In the genomic region with DNA sequence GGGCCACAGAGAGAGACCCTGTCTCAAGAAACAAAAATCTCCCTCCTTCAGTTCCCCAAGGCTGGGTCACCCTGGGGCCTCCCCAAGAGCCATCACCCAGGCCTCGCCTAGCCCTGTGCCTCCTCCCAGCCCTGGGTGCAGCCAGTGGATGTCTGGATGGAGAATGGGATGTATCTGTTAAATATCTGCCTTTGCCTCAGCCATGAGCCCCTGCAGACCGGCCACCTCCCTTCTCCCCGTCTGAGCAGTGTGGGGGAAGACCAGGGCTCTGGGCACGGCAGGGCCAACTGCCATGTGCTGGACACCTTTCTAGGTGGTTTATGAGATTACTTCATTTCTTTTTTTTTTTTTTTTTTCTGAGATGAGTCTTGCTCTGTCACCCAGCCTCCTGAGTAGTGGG, we compare ENCODE assay signal across 20 cellular contexts. TPM values are rescaled to one million over a fixed set of nuclear protein-coding genes. Genes with fewer than 3 reads are reported as not detected.
DNase-seq lines count a peak whose midpoint lies in the region; ATAC-seq and TF ChIP-seq lines count a peak whose summit lies in the region.
"Had no signal": no experiment of that assay in that cellular context is flagged by ENCODE, and none has a peak within 500 bp of the region (broad histone marks: within the 10 kb centered on the region; RNA-seq: fewer than 3 reads in every experiment).

No MANE protein-coding gene starts in this region.

- peaks cover 41% of the 10 kb centered on the region for H3K4me1 ChIP-seq in CD8-positive, alpha-beta T cell (ENCODE audit: insufficient read depth, low read length)
- H3K4me1 ChIP-seq in naive thymus-derived CD4-positive, alpha-beta T cell (ENCODE audit: control insufficient read depth in 2 of 2, insufficient read depth in 2 of 2, low read length in 2 of 2): peaks cover 25 to 31% of the 10 kb centered on the region in 2 donors
- H3K4me1 ChIP-seq in ascending aorta (peaks cover 17 to 24% of the 10 kb centered on the region in 2 donors), transverse colon (peaks cover 8 to 23% (median 14%) of the 10 kb centered on the region in 4 donors)

- POLR2A ChIA-PET in activated CD4-positive, alpha-beta T cell treated with anti-CD3 and anti-CD28 coated beads for 36 hours (lab: Charles Lee): no interaction called here
- POLR2A ChIA-PET in CD8-positive, alpha-beta T cell (lab: Charles Lee): no interaction called here
- POLR2A ChIA-PET in activated CD8-positive, alpha-beta T cell treated with anti-CD3 and anti-CD28 coated beads for 36 hours (lab: Charles Lee): interaction anchor here (0.6 kb wide), 1 partner anchor 10 kb away, joined by 3 read pairs; no protein-coding TSS in a partner anchor
- POLR2A ChIA-PET in naive thymus-derived CD4-positive, alpha-beta T cell (lab: Charles Lee): interaction anchor here (1.2 to 3.9 kb wide), 4 partner anchors 8 to 19 kb away, joined by 3 to 25 read pairs (median 10); no protein-coding TSS in a partner anchor

- no peaks in the 10 kb centered on the region for H3K9me3 ChIP-seq in CD8-positive, alpha-beta T cell (ENCODE audit: low read length)
- H3K9me3 ChIP-seq in naive thymus-derived CD4-positive, alpha-beta T cell (ENCODE audit: control insufficient read depth in 2 of 3, low read length in 3 of 3): no peaks in the 10 kb centered on the region
- no peaks in the 10 kb centered on the region for H3K9me3 ChIP-seq in ascending aorta
- no peaks in the 10 kb centered on the region for H3K9me3 ChIP-seq in transverse colon
- H3K9me3 ChIP-seq: esophagus muscularis mucosa had no signal

- no peak for DNase-seq in activated CD4-positive, alpha-beta T cell treated with anti-CD3 and anti-CD28 coated beads for 36 hours
- no peak for DNase-seq in activated CD4-positive, alpha-beta T cell treated with anti-CD3 and anti-CD28 coated beads for 4 hours
- no peak for DNase-seq in CD8-positive, alpha-beta T cell
- DNase-seq in activated CD8-positive, alpha-beta T cell treated with anti-CD3 and anti-CD28 coated beads for 36 hours: no peak
- DNase-seq in naive thymus-derived CD4-positive, alpha-beta T cell: no peak
- DNase-seq in SKM-1 treated with dmso at 0.1 percent for 144 hours (lab: John Stamatoyannopoulos, UW; ENCODE audit: unreplicated experiment) (no peak), ascending aorta (ENCODE audit: low spot score in 2 of 2) (no peak), transverse colon (no peak)
- DNase-seq: EL, GOT3, KG1, midbrain, MV-4-11, NCI-H1930, NCI-H446 treated with DMSO at 0.1 percent for 48 hours, Right ventricle myocardium superior had no signal

- in situ Hi-C loops in transverse colon (cut with MboI; ENCODE audit: low pct_ligation_motif_present in 1 of 4, low pct_unique_long_range_greater_than_20kb in 1 of 4, low sequenced_read_pairs in 3 of 4): no loop called here

- H3K27ac Mint-ChIP-seq in activated CD4-positive, alpha-beta T cell treated with anti-CD3 and anti-CD28 coated beads for 36 hours: peak overlapping the region; percentile 88
- H3K27ac Mint-ChIP-seq in CD8-positive, alpha-beta T cell: peak overlapping the region; percentile 84
- H3K27ac Mint-ChIP-seq in activated CD8-positive, alpha-beta T cell treated with anti-CD3 and anti-CD28 coated beads for 36 hours: peak overlapping the region; percentile 89
- peak overlapping the region in 7 of 9 donors; percentile 23 to 91 (median 79) for H3K27ac Mint-ChIP-seq in naive thymus-derived CD4-positive, alpha-beta T cell
- H3K27ac Mint-ChIP-seq: type B pancreatic cell had no signal

- no peaks in the 10 kb centered on the region for H3K27me3 Mint-ChIP-seq in activated CD4-positive, alpha-beta T cell treated with anti-CD3 and anti-CD28 coated beads for 36 hours
- H3K27me3 Mint-ChIP-seq in CD8-positive, alpha-beta T cell (ENCODE audit: low read depth): no peaks in the 10 kb centered on the region
- no peaks in the 10 kb centered on the region for H3K27me3 Mint-ChIP-seq in activated CD8-positive, alpha-beta T cell treated with anti-CD3 and anti-CD28 coated beads for 36 hours
- H3K27me3 Mint-ChIP-seq in naive thymus-derived CD4-positive, alpha-beta T cell: no peaks in the 10 kb centered on the region
- H3K27me3 Mint-ChIP-seq: type B pancreatic cell had no signal

- no peaks in the 10 kb centered on the region for H3K27me3 ChIP-seq in CD8-positive, alpha-beta T cell (ENCODE audit: insufficient read depth, low read length)
- no peaks in the 10 kb centered on the region for H3K27me3 ChIP-seq in naive thymus-derived CD4-positive, alpha-beta T cell (ENCODE audit: control insufficient read depth in 2 of 2, insufficient read depth in 2 of 2, low read length in 2 of 2)
- no peaks in the 10 kb centered on the region for H3K27me3 ChIP-seq in ascending aorta
- H3K27me3 ChIP-seq in transverse colon: no peaks in the 10 kb centered on the region
- H3K27me3 ChIP-seq: cardiac muscle cell, esophagus muscularis mucosa had no signal

- no peak for TF ChIP-seq POLR2A in transverse colon (IDR thresholded peaks at IDR 0.05)

- no peak overlapping the region for H3K27ac ChIP-seq in CD8-positive, alpha-beta T cell (ENCODE audit: low read depth, low read length)
- peak overlapping the region; percentile 55 for H3K27ac ChIP-seq in naive thymus-derived CD4-positive, alpha-beta T cell (ENCODE audit: low read depth, low read length)
- H3K27ac ChIP-seq in ascending aorta (no peak overlapping the region), transverse colon (no peak overlapping the region)
- H3K27ac ChIP-seq: cardiac muscle cell, esophagus muscularis mucosa had no signal

- TF ChIP-seq EP300 in transverse colon (IDR thresholded peaks at IDR 0.05; ENCODE audit: low read depth): no peak

- H3K36me3 ChIP-seq in CD8-positive, alpha-beta T cell (ENCODE audit: insufficient read depth, low read length): peaks cover 29% of the 10 kb centered on the region
- peaks cover 8 to 43% (median 18%) of the 10 kb centered on the region in 3 experiments for H3K36me3 ChIP-seq in naive thymus-derived CD4-positive, alpha-beta T cell (ENCODE audit: control insufficient read depth in 2 of 3, insufficient read depth in 3 of 3, low read length in 3 of 3)
- peaks cover 32 to 34% of the 10 kb centered on the region in 2 donors for H3K36me3 ChIP-seq in ascending aorta
- peaks cover 0 to 14% (median 2%) of the 10 kb centered on the region in 4 donors for H3K36me3 ChIP-seq in transverse colon
- H3K36me3 ChIP-seq: cardiac muscle cell had no signal

- H3K9me3 Mint-ChIP-seq in activated CD4-positive, alpha-beta T cell treated with anti-CD3 and anti-CD28 coated beads for 36 hours (ENCODE audit: low read depth): no peaks in the 10 kb centered on the region
- no peaks in the 10 kb centered on the region for H3K9me3 Mint-ChIP-seq in CD8-positive, alpha-beta T cell
- H3K9me3 Mint-ChIP-seq in activated CD8-positive, alpha-beta T cell treated with anti-CD3 and anti-CD28 coated beads for 36 hours: no peaks in the 10 kb centered on the region
- no peaks in the 10 kb centered on the region for H3K9me3 Mint-ChIP-seq in naive thymus-derived CD4-positive, alpha-beta T cell
- H3K9me3 Mint-ChIP-seq: type B pancreatic cell had no signal

- WGBS in transverse colon (ENCODE audit: low coverage in 1 of 2), 2 donors: 90% methylated on average over 4 of the region's 4 CpGs; no CpG with 5 or more reads in 1 of the 2 donors

- CTCF ChIA-PET in activated CD4-positive, alpha-beta T cell treated with anti-CD3 and anti-CD28 coated beads for 36 hours (lab: Charles Lee): no interaction called here
- CTCF ChIA-PET in CD8-positive, alpha-beta T cell (lab: Charles Lee): interaction anchor here (6.5 kb wide), 1 partner anchor 19 kb away, joined by 46 read pairs; no protein-coding TSS in a partner anchor
- CTCF ChIA-PET in activated CD8-positive, alpha-beta T cell treated with anti-CD3 and anti-CD28 coated beads for 36 hours (lab: Charles Lee): no interaction called here
- CTCF ChIA-PET in naive thymus-derived CD4-positive, alpha-beta T cell (lab: Charles Lee): interaction anchor here (1.0 kb wide), 1 partner anchor 24 kb away, joined by 3 read pairs; a partner anchor contains a TSS

- no peak overlapping the region for H3K4me3 Mint-ChIP-seq in activated CD4-positive, alpha-beta T cell treated with anti-CD3 and anti-CD28 coated beads for 36 hours
- no peak overlapping the region for H3K4me3 Mint-ChIP-seq in CD8-positive, alpha-beta T cell
- no peak overlapping the region for H3K4me3 Mint-ChIP-seq in activated CD8-positive, alpha-beta T cell treated with anti-CD3 and anti-CD28 coated beads for 36 hours
- no peak overlapping the region for H3K4me3 Mint-ChIP-seq in naive thymus-derived CD4-positive, alpha-beta T cell
- H3K4me3 Mint-ChIP-seq: type B pancreatic cell had no signal

- H3K36me3 Mint-ChIP-seq in activated CD4-positive, alpha-beta T cell treated with anti-CD3 and anti-CD28 coated beads for 36 hours (ENCODE audit: low read depth): peaks cover 53% of the 10 kb centered on the region
- peaks cover 58% of the 10 kb centered on the region for H3K36me3 Mint-ChIP-seq in CD8-positive, alpha-beta T cell
- H3K36me3 Mint-ChIP-seq in activated CD8-positive, alpha-beta T cell treated with anti-CD3 and anti-CD28 coated beads for 36 hours (ENCODE audit: low read depth): peaks cover 53% of the 10 kb centered on the region
- peaks cover 0 to 25% (median 4%) of the 10 kb centered on the region in 5 donors for H3K36me3 Mint-ChIP-seq in naive thymus-derived CD4-positive, alpha-beta T cell
- H3K36me3 Mint-ChIP-seq: type B pancreatic cell had no signal

- H3K4me1 Mint-ChIP-seq in activated CD4-positive, alpha-beta T cell treated with anti-CD3 and anti-CD28 coated beads for 36 hours: peaks cover 43% of the 10 kb centered on the region
- peaks cover 46% of the 10 kb centered on the region for H3K4me1 Mint-ChIP-seq in CD8-positive, alpha-beta T cell (ENCODE audit: low read depth)
- peaks cover 48% of the 10 kb centered on the region for H3K4me1 Mint-ChIP-seq in activated CD8-positive, alpha-beta T cell treated with anti-CD3 and anti-CD28 coated beads for 36 hours (ENCODE audit: low read depth)
- peaks cover 23 to 46% (median 37%) of the 10 kb centered on the region in 7 donors for H3K4me1 Mint-ChIP-seq in naive thymus-derived CD4-positive, alpha-beta T cell

- TF ChIP-seq CTCF in CD8-positive, alpha-beta T cell (IDR thresholded peaks at IDR 0.05): no peak
- TF ChIP-seq CTCF in activated CD8-positive, alpha-beta T cell treated with anti-CD3 and anti-CD28 coated beads for 36 hours (IDR thresholded peaks at IDR 0.05): no peak
- no peak for TF ChIP-seq CTCF in ascending aorta (IDR thresholded peaks at IDR 0.05)
- no peak for TF ChIP-seq CTCF in transverse colon (IDR thresholded peaks at IDR 0.05)

- intact Hi-C loops in activated CD4-positive, alpha-beta T cell treated with anti-CD3 and anti-CD28 coated beads for 36 hours (cut with DNase I, micrococcal nuclease): loop anchor here in 1 of 2 experiments (5.0 kb wide), 1 partner anchor 1102 kb away; a partner anchor contains a TSS
- intact Hi-C loops in CD8-positive, alpha-beta T cell (cut with DNase I, micrococcal nuclease): no loop called here
- intact Hi-C loops in activated CD8-positive, alpha-beta T cell treated with anti-CD3 and anti-CD28 coated beads for 36 hours (cut with micrococcal nuclease): no loop called here
- intact Hi-C loops in naive thymus-derived CD4-positive, alpha-beta T cell (cut with micrococcal nuclease): loop anchor here in 1 of 2 donors (5.0 kb wide), 1 partner anchor 198 kb away; no protein-coding TSS in a partner anchor
- intact Hi-C loops in ascending aorta (cut with DNase I): no loop called here
- intact Hi-C loops in transverse colon (cut with DNase I; ENCODE audit: low total_unique reads): no loop called here

- no peak overlapping the region for H3K4me3 ChIP-seq in CD8-positive, alpha-beta T cell (ENCODE audit: low read depth, low read length)
- H3K4me3 ChIP-seq in naive thymus-derived CD4-positive, alpha-beta T cell (ENCODE audit: low read length): no peak overlapping the region
- H3K4me3 ChIP-seq in ascending aorta (no peak overlapping the region), transverse colon (no peak overlapping the region)
- H3K4me3 ChIP-seq: cardiac muscle cell, esophagus muscularis mucosa had no signal

- no peak for ATAC-seq in activated CD4-positive, alpha-beta T cell treated with anti-CD3 and anti-CD28 coated beads for 36 hours
- no peak for ATAC-seq in CD8-positive, alpha-beta T cell
- no peak for ATAC-seq in activated CD8-positive, alpha-beta T cell treated with anti-CD3 and anti-CD28 coated beads for 36 hours
- no peak for ATAC-seq in naive thymus-derived CD4-positive, alpha-beta T cell
- ATAC-seq: activated CD4-positive, CD25-positive, alpha-beta regulatory T cell treated with anti-CD3 and anti-CD28 coated beads, Interleukin-2, amount 50 U/mL, for 24 hours had no signal

RNA-seq across cellular contexts. Expression of a gene that starts 10.0 kb away (rescaled TPM):
- 100 to 1,000 TPM; 318 to 326 TPM for total RNA-seq in activated CD4-positive, alpha-beta T cell treated with anti-CD3 and anti-CD28 coated beads for 36 hours
- 10 to 100 TPM; 68.5 to 70.5 TPM for total RNA-seq in CD8-positive, alpha-beta T cell
- total RNA-seq in activated CD8-positive, alpha-beta T cell treated with anti-CD3 and anti-CD28 coated beads for 36 hours: 100 to 1,000 TPM; 304 to 307 TPM
- total RNA-seq in naive thymus-derived CD4-positive, alpha-beta T cell: 100 to 1,000 TPM in 4 of 5 experiments, 10 to 100 TPM in 1; 88.1 to 364 (median 141) TPM
- polyA plus RNA-seq in naive thymus-derived CD4-positive, alpha-beta T cell: 100 to 1,000 TPM; 379 to 575 TPM
- total RNA-seq in ascending aorta: 360 TPM
- total RNA-seq in transverse colon: 100 to 1,000 TPM; 138 to 346 (median 186) TPM

RNA-seq across cellular contexts. Expression of a gene that starts 23.9 kb away (rescaled TPM):
- 100 to 1,000 TPM; 171 TPM for total RNA-seq in activated CD4-positive, alpha-beta T cell treated with anti-CD3 and anti-CD28 coated beads for 36 hours
- total RNA-seq in CD8-positive, alpha-beta T cell: 10 to 100 TPM; 34.5 to 36.2 TPM
- 100 to 1,000 TPM; 160 TPM for total RNA-seq in activated CD8-positive, alpha-beta T cell treated with anti-CD3 and anti-CD28 coated beads for 36 hours
- total RNA-seq in naive thymus-derived CD4-positive, alpha-beta T cell: 100 to 1,000 TPM in 1 of 5 experiments, 10 to 100 TPM in 4; 42.8 to 104 (median 64.0) TPM
- 10 to 100 TPM; 38.4 to 41.2 TPM for polyA plus RNA-seq in naive thymus-derived CD4-positive, alpha-beta T cell
- total RNA-seq in ascending aorta (104 TPM), transverse colon (10 to 100 TPM; 27.7 to 54.9 (median 49.9) TPM)

RNA-seq across cellular contexts. Expression of a gene that starts 24.2 kb away (rescaled TPM):
- total RNA-seq in activated CD4-positive, alpha-beta T cell treated with anti-CD3 and anti-CD28 coated beads for 36 hours: 100 to 1,000 TPM; 140 to 190 TPM
- 100 to 1,000 TPM; 144 TPM for total RNA-seq in CD8-positive, alpha-beta T cell
- total RNA-seq in activated CD8-positive, alpha-beta T cell treated with anti-CD3 and anti-CD28 coated beads for 36 hours: 100 to 1,000 TPM; 118 to 124 TPM
- 100 to 1,000 TPM in 2 of 5 experiments, 10 to 100 TPM in 3; 55.2 to 134 (median 83.9) TPM for total RNA-seq in naive thymus-derived CD4-positive, alpha-beta T cell
- 100 to 1,000 TPM; 148 to 173 TPM for polyA plus RNA-seq in naive thymus-derived CD4-positive, alpha-beta T cell
- total RNA-seq in ascending aorta (41.3 TPM), transverse colon (100 to 1,000 TPM in 1 of 4 donors, 10 to 100 TPM in 2, 1 to 10 TPM in 1; 5.0 to 167 (median 50.1) TPM)

RNA-seq across cellular contexts. Expression of a gene that starts 54.1 kb away (rescaled TPM):
- total RNA-seq in activated CD4-positive, alpha-beta T cell treated with anti-CD3 and anti-CD28 coated beads for 36 hours: 1 to 10 TPM; 4.7 to 7.7 TPM
- total RNA-seq in CD8-positive, alpha-beta T cell: 1 to 10 TPM; 4.2 to 4.5 TPM
- total RNA-seq in activated CD8-positive, alpha-beta T cell treated with anti-CD3 and anti-CD28 coated beads for 36 hours: 1 to 10 TPM; 7.2 to 8.2 TPM
- 10 to 100 TPM in 2 of 5 experiments, 1 to 10 TPM in 3; 4.0 to 10.8 (median 8.8) TPM for total RNA-seq in naive thymus-derived CD4-positive, alpha-beta T cell
- 1 to 10 TPM; 3.7 to 4.2 TPM for polyA plus RNA-seq in naive thymus-derived CD4-positive, alpha-beta T cell
- total RNA-seq in ascending aorta (2.6 TPM), transverse colon (10 to 100 TPM in 1 of 4 donors, 1 to 10 TPM in 3; 1.8 to 38.2 (median 5.5) TPM)

RNA-seq across cellular contexts. Expression of a gene that starts 54.2 kb away (rescaled TPM):
- 10 to 100 TPM; 56.1 to 57.9 TPM for total RNA-seq in activated CD4-positive, alpha-beta T cell treated with anti-CD3 and anti-CD28 coated beads for 36 hours
- 10 to 100 TPM; 33.4 to 33.9 TPM for total RNA-seq in CD8-positive, alpha-beta T cell
- total RNA-seq in activated CD8-positive, alpha-beta T cell treated with anti-CD3 and anti-CD28 coated beads for 36 hours: 10 to 100 TPM; 62.3 to 64.6 TPM
- 10 to 100 TPM; 36.3 to 69.4 (median 45.7) TPM for total RNA-seq in naive thymus-derived CD4-positive, alpha-beta T cell
- polyA plus RNA-seq in naive thymus-derived CD4-positive, alpha-beta T cell: 10 to 100 TPM; 22.4 to 28.3 TPM
- total RNA-seq in ascending aorta (38.0 TPM), transverse colon (10 to 100 TPM; 20.7 to 65.5 (median 24.8) TPM)

Comparison
In these comparisons a context has a peak if more than half of its experiments do, and no peak if none do; other contexts are left out.
1. CTCF ChIA-PET loops: an anchor here in CD8-positive, alpha-beta T cell (6.5 kb wide) and naive thymus-derived CD4-positive, alpha-beta T cell (1.0 kb wide); none called in activated CD4-positive, alpha-beta T cell treated with anti-CD3 and anti-CD28 coated beads for 36 hours and activated CD8-positive, alpha-beta T cell treated with anti-CD3 and anti-CD28 coated beads for 36 hours.
2. POLR2A ChIA-PET loops: an anchor here in activated CD8-positive, alpha-beta T cell treated with anti-CD3 and anti-CD28 coated beads for 36 hours (0.6 kb wide) and naive thymus-derived CD4-positive, alpha-beta T cell (1.2 to 3.9 kb wide); none called in activated CD4-positive, alpha-beta T cell treated with anti-CD3 and anti-CD28 coated beads for 36 hours and CD8-positive, alpha-beta T cell.